ENCODE assay signal across 8 cellular contexts in the genomic region with DNA sequence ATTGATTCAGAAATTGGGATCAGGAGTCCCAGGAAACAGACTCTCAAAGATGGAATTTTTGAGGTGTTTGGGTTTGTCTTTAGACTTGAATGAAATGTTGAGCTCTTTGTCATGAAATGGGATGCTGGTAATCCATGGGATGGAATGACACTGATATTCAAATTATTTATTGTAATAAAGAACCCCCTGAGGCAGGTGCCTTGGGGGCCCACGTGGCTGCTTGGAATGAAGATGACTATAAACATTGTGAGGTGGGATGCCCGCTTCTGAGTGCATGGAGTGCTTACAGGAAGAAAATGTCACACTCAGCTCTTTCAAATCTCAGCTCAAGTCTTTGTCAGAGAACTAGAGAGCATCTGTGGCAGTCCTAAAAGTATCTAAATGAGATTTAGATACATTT. TPM values are rescaled to one million over a fixed set of nuclear protein-coding genes. Genes with fewer than 3 reads are reported as not detected.
"Had no signal": no experiment of that assay in that cellular context is flagged by ENCODE, and none has a peak within 500 bp of the region (broad histone marks: within the 10 kb centered on the region; RNA-seq: fewer than 3 reads in every experiment).

No MANE protein-coding gene starts in this region.

- FAIRE-seq: G401.6, GM12878, GM12891, GM12892, GM18507, GM19239 had no signal

- ATAC-seq: GM12878 had no signal

- H3K4me3 ChIP-seq: GM12878 had no signal

- DNase-seq: GDM1 had no signal

RNA-seq across cellular contexts. Expression of gene C1QTNF2, which starts 9.6 kb away (rescaled TPM):
- total RNA-seq: G401, GM12878 had no signal
- polyA plus RNA-seq: GM12878 had no signal
